In the genomic region with DNA sequence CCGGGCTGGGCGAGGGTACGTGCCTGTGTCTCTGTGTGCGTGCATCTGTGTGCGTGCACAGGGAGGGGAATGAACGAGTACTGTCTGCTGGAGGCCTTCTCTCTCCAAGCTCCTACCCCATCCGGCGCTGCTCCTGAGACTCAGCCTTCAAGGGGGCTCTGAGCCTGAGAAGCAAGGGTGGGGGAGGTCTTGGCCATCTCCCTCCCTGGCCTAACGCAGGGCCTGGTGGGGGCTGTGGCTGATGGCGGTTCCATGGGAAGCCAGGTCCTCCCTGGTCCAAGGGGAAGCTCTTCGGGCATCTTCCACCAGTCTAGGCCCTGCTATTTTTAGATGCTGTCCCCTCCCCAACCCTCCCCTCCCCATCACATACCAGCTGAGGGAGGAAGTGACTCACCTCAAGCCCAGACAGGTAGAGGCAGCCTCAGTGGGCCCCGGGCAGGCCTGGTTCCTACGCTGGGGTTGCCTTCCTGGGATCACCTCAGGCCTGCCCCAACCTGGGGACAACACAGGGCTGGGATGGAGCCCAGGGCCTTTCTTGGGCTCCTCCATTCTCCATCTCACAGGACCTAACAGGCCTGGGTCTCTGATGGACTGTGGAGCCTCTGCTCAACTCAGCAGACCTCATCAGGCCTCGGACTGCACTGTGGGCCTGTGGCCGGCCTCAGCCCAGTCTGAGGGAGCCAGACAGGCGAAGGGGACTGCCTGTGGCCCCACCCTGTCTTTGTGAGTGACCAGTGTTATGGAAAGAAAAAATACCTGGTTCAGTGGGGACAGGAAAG, we compare ENCODE assay signal across 9 cellular contexts. TPM values are rescaled to one million over a fixed set of nuclear protein-coding genes. Genes with fewer than 3 reads are reported as not detected.
DNase-seq lines count a peak whose midpoint lies in the region; ATAC-seq, FAIRE-seq and TF ChIP-seq lines count a peak whose summit lies in the region.
"Had no signal": no experiment of that assay in that cellular context is flagged by ENCODE, and none has a peak within 500 bp of the region (broad histone marks: within the 10 kb centered on the region; RNA-seq: fewer than 3 reads in every experiment).

No MANE protein-coding gene starts in this region.

- peak; percentile 13 to 15 for ATAC-seq in activated naive CD4-positive, alpha-beta T cell treated with anti-CD3 and anti-CD28 coated beads, Interleukin-2, amount 50 U/mL, for 72 hours
- ATAC-seq in HG03378 (IDR thresholded peaks at IDR 0.05; ENCODE audit: unreplicated experiment) (no peak), GM21447 (IDR thresholded peaks at IDR 0.05; ENCODE audit: unreplicated experiment) (no peak)

- no peak overlapping the region for H3K4me3 ChIP-seq in CD8-positive, alpha-beta memory T cell (ENCODE audit: low read length)

- peaks cover 0 to 1% of the 10 kb centered on the region in 2 donors for H3K27me3 Mint-ChIP-seq in CD8-positive, alpha-beta memory T cell
- H3K27me3 Mint-ChIP-seq in nephron (ENCODE audit: low read depth): no peaks in the 10 kb centered on the region

- H3K4me1 ChIP-seq in CD8-positive, alpha-beta memory T cell (ENCODE audit: insufficient read depth, low read length): peaks cover 70% of the 10 kb centered on the region

- peak overlapping the region; percentile 89 for H3K27ac ChIP-seq in CD8-positive, alpha-beta memory T cell (ENCODE audit: low read depth, low read length)

- POLR2A ChIA-PET in CD8-positive, alpha-beta memory T cell (lab: Charles Lee): interaction anchor here (0.6 to 1.8 kb wide), 4 partner anchors 9 to 162 kb away, joined by 4 to 5 read pairs (median 4); no protein-coding TSS in a partner anchor

- H3K27ac Mint-ChIP-seq in CD8-positive, alpha-beta memory T cell: peak overlapping the region; percentile 58 to 99 (median 82)
- H3K27ac Mint-ChIP-seq in activated naive CD4-positive, alpha-beta T cell treated with anti-CD3 and anti-CD28 coated beads, Interleukin-2, amount 50 U/mL, for 72 hours: peak overlapping the region; percentile 95 to 97
- H3K27ac Mint-ChIP-seq in nephron: peak overlapping the region; percentile 73 to 96 (median 84)

- peak overlapping the region in 1 of 7 donors; percentile 9 for H3K4me3 Mint-ChIP-seq in CD8-positive, alpha-beta memory T cell
- H3K4me3 Mint-ChIP-seq in nephron: peak overlapping the region in 2 of 3 experiments; percentile 14 to 49

- TF ChIP-seq CTCF in nephron (IDR thresholded peaks at IDR 0.05; ENCODE audit: unreplicated experiment in 3 of 3): no peak

- no peak for FAIRE-seq in HTR-8/SVneo (lab: Jason Lieb, UNC)

- no peaks in the 10 kb centered on the region for H3K9me3 Mint-ChIP-seq in CD8-positive, alpha-beta memory T cell
- H3K9me3 Mint-ChIP-seq in activated naive CD4-positive, alpha-beta T cell treated with anti-CD3 and anti-CD28 coated beads, Interleukin-2, amount 50 U/mL, for 72 hours: peaks cover 0 to 4% of the 10 kb centered on the region in 2 donors
- no peaks in the 10 kb centered on the region for H3K9me3 Mint-ChIP-seq in nephron

- H3K9me3 ChIP-seq in CD8-positive, alpha-beta memory T cell (ENCODE audit: low read length): no peaks in the 10 kb centered on the region

- H3K36me3 Mint-ChIP-seq in CD8-positive, alpha-beta memory T cell: no peaks in the 10 kb centered on the region
- peaks cover 9 to 12% of the 10 kb centered on the region in 2 donors for H3K36me3 Mint-ChIP-seq in activated naive CD4-positive, alpha-beta T cell treated with anti-CD3 and anti-CD28 coated beads, Interleukin-2, amount 50 U/mL, for 72 hours
- H3K36me3 Mint-ChIP-seq in nephron (ENCODE audit: low read depth): no peaks in the 10 kb centered on the region

- H3K4me1 Mint-ChIP-seq in CD8-positive, alpha-beta memory T cell: peaks cover 58 to 74% (median 64%) of the 10 kb centered on the region in 3 donors
- H3K4me1 Mint-ChIP-seq in nephron: peaks cover 69% of the 10 kb centered on the region

- peak in 4 of 5 donors; percentile 21 to 72 (median 38) for DNase-seq in CD8-positive, alpha-beta memory T cell
- DNase-seq in SW480 (ENCODE audit: low spot score) (peak; percentile 87), AG20443 (ENCODE audit: low spot score) (no peak), HTR-8/SVneo (ENCODE audit: insufficient read length, low spot score) (no peak)
- no peak for DNase-seq in activated naive CD4-positive, alpha-beta T cell treated with anti-CD3 and anti-CD28 coated beads, Interleukin-2, amount 50 U/mL, for 72 hours (ENCODE audit: low spot score in 2 of 2)
- DNase-seq: NCI-H1048 had no signal

- H3K27me3 ChIP-seq in CD8-positive, alpha-beta memory T cell (ENCODE audit: insufficient read depth, low read length, poor library complexity, severe bottlenecking): no peaks in the 10 kb centered on the region

- H3K36me3 ChIP-seq in CD8-positive, alpha-beta memory T cell (ENCODE audit: insufficient read depth, low read length): no peaks in the 10 kb centered on the region

- CTCF ChIA-PET in CD8-positive, alpha-beta memory T cell (lab: Charles Lee): interaction anchor here (0.8 to 3.5 kb wide), 4 partner anchors 9 to 27 kb away, joined by 3 to 29 read pairs (median 6); no protein-coding TSS in a partner anchor

RNA-seq across cellular contexts. Expression of gene DNAJB12, which starts 32.2 kb away (rescaled TPM):
- total RNA-seq in CD8-positive, alpha-beta memory T cell: 10 to 100 TPM; 29.4 to 30.4 TPM
- polyA plus RNA-seq in CD8-positive, alpha-beta memory T cell: 28.0 TPM
- 10 to 100 TPM; 20.7 to 26.6 TPM for total RNA-seq in activated naive CD4-positive, alpha-beta T cell treated with anti-CD3 and anti-CD28 coated beads, Interleukin-2, amount 50 U/mL, for 72 hours

RNA-seq across cellular contexts. Expression of gene DDIT4, which starts 48.7 kb away (rescaled TPM):
- total RNA-seq in CD8-positive, alpha-beta memory T cell: 100 to 1,000 TPM; 144 to 156 TPM
- 183 TPM for polyA plus RNA-seq in CD8-positive, alpha-beta memory T cell
- 1,000 to 10,000 TPM; 1,025 to 1,076 TPM for total RNA-seq in activated naive CD4-positive, alpha-beta T cell treated with anti-CD3 and anti-CD28 coated beads, Interleukin-2, amount 50 U/mL, for 72 hours

Comparison
In these comparisons a context has a peak if more than half of its experiments do, and no peak if none do; other contexts are left out.
1. DNase-seq: peak in CD8-positive, alpha-beta memory T cell (4 of 5) and SW480 (single experiment); none in activated naive CD4-positive, alpha-beta T cell treated with anti-CD3 and anti-CD28 coated beads, Interleukin-2, amount 50 U/mL, for 72 hours (0 of 2), AG20443 (single experiment) and HTR-8/SVneo (single experiment).
2. ATAC-seq: peak in activated naive CD4-positive, alpha-beta T cell treated with anti-CD3 and anti-CD28 coated beads, Interleukin-2, amount 50 U/mL, for 72 hours (2 of 2); none in HG03378 (single experiment) and GM21447 (single experiment).
3. RNA of gene DDIT4, which starts 48.7 kb away (total RNA-seq): 1,025 to 1,076 TPM in activated naive CD4-positive, alpha-beta T cell treated with anti-CD3 and anti-CD28 coated beads, Interleukin-2, amount 50 U/mL, for 72 hours; 144 to 156 TPM in CD8-positive, alpha-beta memory T cell; every median in the first group is over 4 times any median in the second.
4. Peak in every context shown above with its lines, with median percentiles within 50 percentile points of each other: H3K27ac Mint-ChIP-seq.